2 cellular contexts compared by ENCODE assay signal in the genomic region with DNA sequence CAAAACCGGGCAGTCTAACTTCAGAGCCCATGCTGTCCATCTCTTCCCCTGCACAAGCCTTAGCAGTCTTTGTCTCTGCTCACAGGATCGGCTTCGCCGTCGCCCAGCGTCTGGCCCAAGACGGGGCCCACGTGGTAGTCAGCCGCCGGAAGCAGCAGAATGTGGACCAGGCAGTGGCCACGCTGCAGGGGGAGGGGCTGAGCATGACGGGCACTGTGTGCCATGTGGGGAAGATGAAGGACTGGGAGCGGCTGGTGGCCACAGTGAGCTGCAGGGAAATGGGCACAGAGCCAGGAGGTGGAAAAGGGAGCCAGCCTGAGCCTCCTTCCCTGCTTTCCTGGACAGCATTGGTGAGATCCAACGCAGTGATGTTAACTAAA.
TF ChIP-seq lines count a peak whose summit lies in the region.

No MANE protein-coding gene starts in this region.

TF ChIP-seq in Ishikawa, 13 proteins besides CTCF, POLR2A, EP300 and RAD21:
- TF ChIP-seq CEBPB (IDR thresholded peaks at IDR 0.05) (no peak), NFIC (IDR thresholded peaks at IDR 0.05) (0 out of 2 replicates have a peak, but pooled peaks have one; percentile 7), TCF12 (IDR thresholded peaks at IDR 0.05; ENCODE audit: low read depth) (no peak), ZBTB7A (IDR thresholded peaks at IDR 0.05; ENCODE audit: low read depth) (no peak), EGR1 (IDR thresholded peaks at IDR 0.05) (no peak), MAX (IDR thresholded peaks at IDR 0.05) (no peak)
TF ChIP-seq in Ishikawa: peak in this region for 1.

TF ChIP-seq in K562, 482 proteins besides CTCF, POLR2A, EP300 and RAD21:
- peak in 1 of 2 experiments; percentile 31 for TF ChIP-seq E2F6 (IDR thresholded peaks at IDR 0.05; ENCODE audit: borderline replicate concordance in 1 of 2, extremely low read depth in 1 of 2, insufficient read depth in 1 of 2, insufficient read length in 1 of 2, low read depth in 1 of 2, low read length in 1 of 2, poor library complexity in 1 of 2, severe bottlenecking in 1 of 2)
- TF ChIP-seq NFIC (IDR thresholded peaks at IDR 0.05), result peak; percentile 64
- TF ChIP-seq ZBTB33 (CRISPR knock-in tag; IDR thresholded peaks at IDR 0.05), result no peak
